ENCODE assay signal across 22 cellular contexts in genomic region chr9:74683322-74683721, GRCh38.
"Had no signal": no experiment of that assay in that cellular context is flagged by ENCODE, and none has a peak within 500 bp of the region (broad histone marks: within the 10 kb centered on the region; RNA-seq: fewer than 3 reads in every experiment).

No MANE protein-coding gene starts in this region.

- DNase-seq: cortex of kidney; effector CD8-positive, alpha-beta T cell; endodermal cell; foreskin fibroblast; gastrocnemius medialis; heart left ventricle; left cardiac atrium; left lung; mesenchymal stem cell; mucosa of descending colon; naive B cell; stimulated activated CD4-positive, alpha-beta T cell treated with anti-CD3 and anti-CD28 coated beads, Interleukin-12 subunit alpha, Interleukin-12 subunit beta, amount 100 ng/mL, for 4 hours; stimulated activated CD4-positive, alpha-beta T cell treated with anti-CD3 and anti-CD28 coated beads, Interleukin-2, amount 100 ng/mL, for 24 hours; stimulated activated CD4-positive, alpha-beta T cell treated with anti-CD3 and anti-CD28 coated beads, Interleukin-4, amount 100 ng/mL, for 24 hours; stimulated activated naive CD4-positive, alpha-beta T cell treated with Interleukin-2 at 50 U/mL for 16 hours; substantia nigra; trophoblast cell had no signal

- H3K36me3 ChIP-seq: gastrocnemius medialis, heart left ventricle, left lung, prostate gland, right atrium auricular region had no signal

- H3K4me1 ChIP-seq: gastrocnemius medialis, heart left ventricle, left lung, prostate gland, right atrium auricular region had no signal

- H3K9me3 ChIP-seq: gastrocnemius medialis, heart left ventricle, left lung, mucosa of descending colon, prostate gland, right atrium auricular region had no signal

- H3K4me3 ChIP-seq: gastrocnemius medialis, heart left ventricle, hepatocyte, left lung, mucosa of descending colon, prostate gland, right atrium auricular region, smooth muscle cell had no signal

- H3K27me3 ChIP-seq: gastrocnemius medialis, heart left ventricle, hepatocyte, left lung, right atrium auricular region had no signal

- H3K27ac ChIP-seq: epithelial cell of prostate, gastrocnemius medialis, heart left ventricle, left lung, prostate gland, right atrium auricular region had no signal
